Comparison of ENCODE assay signal across 9 cellular contexts in the genomic region with DNA sequence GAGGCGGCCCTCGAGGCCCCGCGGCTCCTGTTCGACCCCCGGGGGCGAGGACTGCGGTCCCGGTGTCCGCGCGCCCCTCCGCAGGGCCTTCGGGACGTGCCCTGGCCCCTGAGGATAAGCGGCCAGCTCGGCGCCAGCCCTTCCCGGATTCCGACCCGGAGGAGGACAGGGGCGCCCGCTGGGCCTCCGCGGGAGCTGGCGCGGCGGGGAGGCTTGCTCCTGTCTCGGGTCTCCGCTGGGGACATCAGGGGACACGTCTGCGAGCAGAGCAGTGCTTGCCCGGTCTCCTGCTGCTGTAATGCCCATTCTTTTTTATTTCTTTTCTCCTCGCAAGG. TPM values are rescaled to one million over a fixed set of nuclear protein-coding genes. Genes with fewer than 3 reads are reported as not detected.
DNase-seq lines count a peak whose midpoint lies in the region; ATAC-seq, FAIRE-seq and TF ChIP-seq lines count a peak whose summit lies in the region.
"Had no signal": no experiment of that assay in that cellular context is flagged by ENCODE, and none has a peak within 500 bp of the region (broad histone marks: within the 10 kb centered on the region; RNA-seq: fewer than 3 reads in every experiment).

No MANE protein-coding gene starts in this region.

- H3K27me3 Mint-ChIP-seq in natural killer cell treated with Interleukin-12 subunit alpha and Interleukin-12 subunit beta and Interleukin-15 and Interleukin-18, amount 100 ng/mL, for 72 hours, result no peaks in the 10 kb centered on the region

- no peak for TF ChIP-seq CTCF in GM06990 (IDR thresholded peaks at IDR 0.05; ENCODE audit: insufficient read depth, low read length, poor library complexity, severe bottlenecking)
- TF ChIP-seq CTCF in thyroid gland (IDR thresholded peaks at IDR 0.05), result peak in 1 of 6 experiments; percentile 10

- peaks cover 27 to 28% of the 10 kb centered on the region in 2 donors for H3K4me1 Mint-ChIP-seq in natural killer cell treated with Interleukin-12 subunit alpha and Interleukin-12 subunit beta and Interleukin-15 and Interleukin-18, amount 100 ng/mL, for 72 hours (ENCODE audit: low read depth in 2 of 2)

- H3K9me3 ChIP-seq in esophagus (ENCODE audit: control insufficient read depth in 2 of 2, insufficient read depth in 1 of 2, low read depth in 1 of 2, low read length in 1 of 2), result no peaks in the 10 kb centered on the region
- no peaks in the 10 kb centered on the region for H3K9me3 ChIP-seq in thyroid gland

- H3K27me3 ChIP-seq in GM06990 (replicated peaks; ENCODE audit: control insufficient read depth, insufficient read depth, low read length) (no peaks in the 10 kb centered on the region), esophagus (ENCODE audit: control insufficient read depth in 1 of 2, insufficient read depth in 2 of 2, low read length in 2 of 2) (no peaks in the 10 kb centered on the region), thyroid gland (no peaks in the 10 kb centered on the region)

- H3K36me3 Mint-ChIP-seq in natural killer cell treated with Interleukin-12 subunit alpha and Interleukin-12 subunit beta and Interleukin-15 and Interleukin-18, amount 100 ng/mL, for 72 hours, result no peaks in the 10 kb centered on the region

- ATAC-seq in natural killer cell treated with Interleukin-12 subunit alpha and Interleukin-12 subunit beta and Interleukin-15 and Interleukin-18, amount 100 ng/mL, for 72 hours, result peak; percentile 44 to 54

- H3K9me3 Mint-ChIP-seq in natural killer cell treated with Interleukin-12 subunit alpha and Interleukin-12 subunit beta and Interleukin-15 and Interleukin-18, amount 100 ng/mL, for 72 hours, result no peaks in the 10 kb centered on the region

- H3K4me3 ChIP-seq in GM06990 (replicated peaks; ENCODE audit: low read depth, low read length) (peak overlapping the region; percentile 52), esophagus (ENCODE audit: low read depth in 1 of 2, low read length in 2 of 2) (peak overlapping the region; percentile 89), thyroid gland (replicated peaks in 1 of 3) (peak overlapping the region; percentile 18 to 71 (median 60))

- H3K36me3 ChIP-seq in GM06990 (ENCODE audit: control insufficient read depth, insufficient read depth, low read length), result no peaks in the 10 kb centered on the region
- no peaks in the 10 kb centered on the region for H3K36me3 ChIP-seq in esophagus (ENCODE audit: control insufficient read depth in 2 of 2, insufficient read depth in 2 of 2, low read length in 1 of 2)
- no peaks in the 10 kb centered on the region for H3K36me3 ChIP-seq in thyroid gland

- no peak for FAIRE-seq in H54 (lab: Jason Lieb, UNC)
- FAIRE-seq: endometrium had no signal

- no peak for DNase-seq in GM06990 (ENCODE audit: extremely low read depth, insufficient read length)
- DNase-seq in H54 (ENCODE audit: insufficient read length, low spot score), result peak; percentile 31
- peak; percentile 3 to 6 for DNase-seq in Kasumi-1 (lab: John Stamatoyannopoulos, UW)
- DNase-seq in activated CD4-positive, alpha-beta T cell treated with anti-CD3 and anti-CD28 coated beads, Interleukin-2, amount 50 U/mL, for 4 hours, result peak; percentile 24 to 25
- no peak for DNase-seq in natural killer cell treated with Interleukin-12 subunit alpha and Interleukin-12 subunit beta and Interleukin-15 and Interleukin-18, amount 100 ng/mL, for 72 hours (ENCODE audit: low spot score)
- DNase-seq in thyroid gland, result peak; percentile 54 to 59
- DNase-seq in NCI-H1417 treated with DMSO at 0.1 percent for 48 hours (lab: John Stamatoyannopoulos, UW), result no peak

- H3K4me3 Mint-ChIP-seq in natural killer cell treated with Interleukin-12 subunit alpha and Interleukin-12 subunit beta and Interleukin-15 and Interleukin-18, amount 100 ng/mL, for 72 hours, result peak overlapping the region; percentile 80

- 1% methylated on average over 34 of the region's 34 CpGs for WGBS in esophagus, 2 donors
- WGBS in thyroid gland, 2 donors, result 0 to 1% methylated on average over 16 of the region's 34 CpGs

- peak overlapping the region; percentile 64 to 75 for H3K27ac Mint-ChIP-seq in natural killer cell treated with Interleukin-12 subunit alpha and Interleukin-12 subunit beta and Interleukin-15 and Interleukin-18, amount 100 ng/mL, for 72 hours

- intact Hi-C loops in thyroid gland (cut with DNase I), result no loop called here

- H3K27ac ChIP-seq in esophagus (ENCODE audit: low read depth in 2 of 2, low read length in 1 of 2) (peak overlapping the region; percentile 98 to 99), thyroid gland (peak overlapping the region; percentile 96 to 98 (median 98))

- peaks cover 2 to 5% of the 10 kb centered on the region in 2 donors for H3K4me1 ChIP-seq in esophagus (ENCODE audit: control insufficient read depth in 2 of 2, insufficient read depth in 2 of 2, low read length in 1 of 2)
- peaks cover 13 to 24% of the 10 kb centered on the region in 2 donors for H3K4me1 ChIP-seq in thyroid gland

- TF ChIP-seq POLR2A in H54 (IDR thresholded peaks at IDR 0.05; ENCODE audit: low read depth, low read length) (no peak), thyroid gland (IDR thresholded peaks at IDR 0.05) (no peak)

RNA-seq across cellular contexts. Expression of a gene that starts 0.8 kb away (rescaled TPM):
- 1 to 10 TPM; 1.9 to 2.0 TPM for polyA plus RNA-seq in esophagus
- 1 to 10 TPM; 5.1 to 5.7 TPM for total RNA-seq in natural killer cell treated with Interleukin-12 subunit alpha and Interleukin-12 subunit beta and Interleukin-15 and Interleukin-18, amount 100 ng/mL, for 72 hours
- 10 to 100 TPM; 10.8 to 14.0 (median 11.8) TPM for total RNA-seq in thyroid gland

RNA-seq across cellular contexts. Expression of a gene that starts 38.9 kb away (rescaled TPM):
- 10 to 100 TPM; 22.0 to 31.3 TPM for polyA plus RNA-seq in esophagus
- total RNA-seq in natural killer cell treated with Interleukin-12 subunit alpha and Interleukin-12 subunit beta and Interleukin-15 and Interleukin-18, amount 100 ng/mL, for 72 hours, result 100 to 1,000 TPM; 128 to 207 TPM
- 10 to 100 TPM; 38.3 to 56.3 (median 48.7) TPM for total RNA-seq in thyroid gland

Comparison
In these comparisons a context has a peak if more than half of its experiments do, and no peak if none do; other contexts are left out.
1. DNase-seq: peak in H54 (single experiment), Kasumi-1 (2 of 2), activated CD4-positive, alpha-beta T cell treated with anti-CD3 and anti-CD28 coated beads, Interleukin-2, amount 50 U/mL, for 4 hours (2 of 2) and thyroid gland (2 of 2); none in GM06990 (single experiment), natural killer cell treated with Interleukin-12 subunit alpha and Interleukin-12 subunit beta and Interleukin-15 and Interleukin-18, amount 100 ng/mL, for 72 hours (single experiment) and NCI-H1417 treated with DMSO at 0.1 percent for 48 hours (single experiment).
2. Peak in every context shown above with its lines, with median percentiles within 50 percentile points of each other: H3K4me3 ChIP-seq.